Comparison of ENCODE assay signal across 23 cellular contexts in genomic region chr3:184386047-184386806, GRCh38. TPM values are rescaled to one million over a fixed set of nuclear protein-coding genes. Genes with fewer than 3 reads are reported as not detected.
A peak's percentile ranks its signal among the peaks of the same experiment; 100 is the strongest.
DNase-seq lines count a peak whose midpoint lies in the region; ATAC-seq, FAIRE-seq and TF ChIP-seq lines count a peak whose summit lies in the region.
"Had no signal": no experiment of that assay in that cellular context is flagged by ENCODE, and none has a peak within 500 bp of the region (broad histone marks: within the 10 kb centered on the region; RNA-seq: fewer than 3 reads in every experiment).

No MANE protein-coding gene starts in this region.

- H3K27ac ChIP-seq in GM23338 (ENCODE audit: low read depth) (no peak overlapping the region), angular gyrus (ENCODE audit: low read depth, low read length) (peak overlapping the region; percentile 22), HepG2 (ENCODE audit: extremely low read length, insufficient read depth, low read length) (no peak overlapping the region)
- H3K27ac ChIP-seq: 22Rv1, A549, C4-2B had no signal

- no peak overlapping the region for H3K4me3 Mint-ChIP-seq in GM23338
- no peak overlapping the region for H3K4me3 Mint-ChIP-seq in stimulated activated memory B cell treated with anti-CD40 and anti-IgM and Interleukin-4, amounts not matched to agents 10 μg/mL and 1 μg/mL and 100 μg/mL, for 72 hours
- H3K4me3 Mint-ChIP-seq in type B pancreatic cell: no peak overlapping the region
- H3K4me3 Mint-ChIP-seq: CD4-positive, alpha-beta memory T cell had no signal

- TF ChIP-seq CTCF in GM23338 (conservative IDR thresholded peaks at IDR 0.05; ENCODE audit: low read depth in 2 of 2) (peak; percentile 24 to 50; a peak in 3 of 4 replicates), HepG2 (CRISPR knock-in tag; IDR thresholded peaks at IDR 0.05) (no peak), type B pancreatic cell (conservative IDR thresholded peaks at IDR 0.05) (no peak)

- H3K79me2 ChIP-seq in GM23338 (replicated peaks; ENCODE audit: insufficient read depth) (no peaks in the 10 kb centered on the region), HepG2 (ENCODE audit: insufficient read depth, low read length) (no peaks in the 10 kb centered on the region)

- H3K4me1 Mint-ChIP-seq in GM23338 (peaks cover 5% of the 10 kb centered on the region; the same call in 2 of the 3 replicates), type B pancreatic cell (ENCODE audit: unreplicated experiment) (peaks cover 4% of the 10 kb centered on the region)
- peaks cover 7% of the 10 kb centered on the region for H3K4me1 Mint-ChIP-seq in stimulated activated memory B cell treated with anti-CD40 and anti-IgM and Interleukin-4, amounts not matched to agents 10 μg/mL and 1 μg/mL and 100 μg/mL, for 72 hours

- H3K9me2 ChIP-seq in GM23338 (ENCODE audit: insufficient read depth): no peaks in the 10 kb centered on the region

- peak overlapping the region; percentile 64 for H3K4me2 ChIP-seq in GM23338
- H3K4me2 ChIP-seq in HepG2 (ENCODE audit: low read depth, low read length): no peak overlapping the region
- H3K4me2 ChIP-seq: A549 had no signal

- H3K27ac Mint-ChIP-seq in GM23338 (no peak overlapping the region), type B pancreatic cell (no peak overlapping the region)
- no peak overlapping the region for H3K27ac Mint-ChIP-seq in stimulated activated memory B cell treated with anti-CD40 and anti-IgM and Interleukin-4, amounts not matched to agents 10 μg/mL and 1 μg/mL and 100 μg/mL, for 72 hours
- H3K27ac Mint-ChIP-seq: CD4-positive, alpha-beta memory T cell; IgD-negative memory B cell had no signal

- no TSS peak for BruUV-seq in HepG2 (replicated peaks; lab: Mats Ljungman, UMichigan)

- H3K9ac ChIP-seq in HepG2 (ENCODE audit: insufficient read depth, low read depth, low read length): no peak overlapping the region

- H3K4me1 ChIP-seq in GM23338 (ENCODE audit: insufficient read depth): no peaks in the 10 kb centered on the region; the same call in 1 of the 2 replicates
- no peaks in the 10 kb centered on the region for H3K4me1 ChIP-seq in HepG2 (ENCODE audit: insufficient read depth, low read length)
- H3K4me1 ChIP-seq: A549 had no signal

- no peak for TF ChIP-seq POLR2A in HepG2 (IDR thresholded peaks at IDR 0.05; ENCODE audit: insufficient read depth in 1 of 2, low read depth in 2 of 2, low read length in 2 of 2)

- in situ Hi-C loops in HepG2 (cut with HindIII; ENCODE audit: extremely low pct_ligation_motif_present, low pct_unique_long_range_greater_than_20kb): no loop called here

- H3K36me3 Mint-ChIP-seq in GM23338 (ENCODE audit: low read depth): no peaks in the 10 kb centered on the region
- H3K36me3 Mint-ChIP-seq in stimulated activated memory B cell treated with anti-CD40 and anti-IgM and Interleukin-4, amounts not matched to agents 10 μg/mL and 1 μg/mL and 100 μg/mL, for 72 hours: no peaks in the 10 kb centered on the region
- H3K36me3 Mint-ChIP-seq in type B pancreatic cell: no peaks in the 10 kb centered on the region
- H3K36me3 Mint-ChIP-seq: CD4-positive, alpha-beta memory T cell had no signal

- no peak for FAIRE-seq in HepG2 (lab: Jason Lieb, UNC)
- FAIRE-seq: A549, GM12892, GM18507, HTR-8/SVneo had no signal

- intact Hi-C loops in HepG2 (cut with micrococcal nuclease; ENCODE audit: unreplicated experiment): no loop called here

- H4K20me1 ChIP-seq in GM23338 (replicated peaks; ENCODE audit: insufficient read depth): no peaks in the 10 kb centered on the region
- H4K20me1 ChIP-seq in HepG2 (ENCODE audit: insufficient read depth, low read length): no peaks in the 10 kb centered on the region

- TF ChIP-seq RAD21 in HepG2 (CRISPR knock-in tag; IDR thresholded peaks at IDR 0.05): no peak

- WGBS in HepG2 (ENCODE audit: low lambda C conversion rate): 97% methylated on average over 5 of the region's 37 CpGs

- H3K9me3 ChIP-seq in HepG2 (ENCODE audit: low read length): no peaks in the 10 kb centered on the region
- H3K9me3 ChIP-seq: A549 had no signal

- H3F3A ChIP-seq in GM23338 (replicated peaks; ENCODE audit: low read depth): no peaks in the 10 kb centered on the region

- no peak overlapping the region for H2AFZ ChIP-seq in GM23338
- no peak overlapping the region for H2AFZ ChIP-seq in HepG2 (ENCODE audit: low read length)

- H3K27me3 ChIP-seq in GM23338 (ENCODE audit: insufficient read depth) (peaks cover 34% of the 10 kb centered on the region), HepG2 (ENCODE audit: control insufficient read depth in 1 of 2, insufficient read depth in 2 of 2, low read length in 2 of 2) (no peaks in the 10 kb centered on the region)

- H3K36me3 ChIP-seq in GM23338 (ENCODE audit: insufficient read depth) (no peaks in the 10 kb centered on the region), HepG2 (replicated peaks in 1 of 2; ENCODE audit: control insufficient read depth in 1 of 2, insufficient read depth in 2 of 2, low read length in 2 of 2) (peaks cover 12 to 35% of the 10 kb centered on the region in 2 experiments; a peak in 4 of 5 replicates)

- peak; percentile 41 for DNase-seq in GM23338 (ENCODE audit: low spot score)
- no peak for DNase-seq in HepG2 (ENCODE audit: low spot score)
- no peak for DNase-seq in retina
- no peak for DNase-seq in NCI-H128 (lab: John Stamatoyannopoulos, UW; ENCODE audit: unreplicated experiment)
- DNase-seq in type B pancreatic cell (ENCODE audit: extremely low spot score, unreplicated experiment): no peak
- DNase-seq in pons (ENCODE audit: low spot score): no peak
- DNase-seq: AML-193; CD4-positive, alpha-beta memory T cell; DMS153; DMS79; GDM1; GOT3; HCEC 1CT had no signal

- H3K9me3 Mint-ChIP-seq in GM23338 (no peaks in the 10 kb centered on the region), type B pancreatic cell (no peaks in the 10 kb centered on the region)
- no peaks in the 10 kb centered on the region for H3K9me3 Mint-ChIP-seq in stimulated activated memory B cell treated with anti-CD40 and anti-IgM and Interleukin-4, amounts not matched to agents 10 μg/mL and 1 μg/mL and 100 μg/mL, for 72 hours
- H3K9me3 Mint-ChIP-seq: IgD-negative memory B cell had no signal

- ATAC-seq in GM23338 (peak; percentile 10; the same call in 1 of the 3 replicates), HepG2 (no peak)
- peak; percentile 5 for ATAC-seq in stimulated activated memory B cell treated with anti-CD40 and anti-IgM and Interleukin-4, amounts not matched to agents 10 μg/mL and 1 μg/mL and 100 μg/mL, for 72 hours
- ATAC-seq: A549 had no signal

- CTCF ChIA-PET in HepG2 (lab: Yijun Ruan, JAX; ENCODE audit: low intra/inter-chr PET ratio, low total read pairs): no interaction called here

- H3K27me3 Mint-ChIP-seq in GM23338 (ENCODE audit: insufficient read depth, low read depth, poor library complexity) (peaks cover 30% of the 10 kb centered on the region), type B pancreatic cell (peaks cover 27% of the 10 kb centered on the region)
- peaks cover 100% of the 10 kb centered on the region for H3K27me3 Mint-ChIP-seq in stimulated activated memory B cell treated with anti-CD40 and anti-IgM and Interleukin-4, amounts not matched to agents 10 μg/mL and 1 μg/mL and 100 μg/mL, for 72 hours

- H3K4me3 ChIP-seq in GM23338: peak overlapping the region; percentile 30; the same call in 1 of the 2 replicates
- H3K4me3 ChIP-seq in HepG2 (replicated peaks in 1 of 3; ENCODE audit: insufficient read depth in 1 of 3, low read depth in 2 of 3, low read length in 3 of 3): no peak overlapping the region
- H3K4me3 ChIP-seq: A549 had no signal

- POLR2A ChIA-PET in HepG2 (lab: Yijun Ruan, JAX): no interaction called here

- TF ChIP-seq EP300 in HepG2 (IDR thresholded peaks at IDR 0.05; ENCODE audit: low read depth in 2 of 2, low read length in 2 of 2) (no peak), HepG2 (CRISPR knock-in tag; IDR thresholded peaks at IDR 0.05; ENCODE audit: borderline replicate concordance) (no peak)

RNA-seq across cellular contexts. Expression of gene CHRD, which starts 6.4 kb away (rescaled TPM):
- 0.66 and 1.1 TPM in 2 replicates for total RNA-seq in GM23338 (2014; rRNA removed; shearing (Covaris generic))
- polyA plus RNA-seq in GM23338 (2016; fragmentation: Nextera tagmentation; extraction: Ambion mirVana) (0.23 and 0.34 TPM in 2 replicates), HepG2 (2011; rRNA removed) (35.2 and 59.2 TPM in 2 replicates)
- total RNA-seq in HepG2 (2016; rRNA removed; fragmentation: Illumina TruSeq; extraction: Trizol) (3.4 and 22.2 TPM in 2 replicates), type B pancreatic cell (ENCODE audit: low replicate concordance) (6.4 and 35.5 TPM in 2 replicates)
- total RNA-seq in HepG2 (2016; cell fraction: cytosol; rRNA removed; fragmentation: Illumina TruSeq; extraction: Trizol; ENCODE audit: low read depth): 16.0 and 17.2 TPM in 2 replicates
- 2.6 and 23.2 TPM in 2 replicates for total RNA-seq in HepG2 (2016; cell fraction: insoluble cytoplasmic fraction; rRNA removed; fragmentation: Illumina TruSeq; extraction: Trizol)
- 2.9 and 4.1 TPM in 2 replicates for total RNA-seq in HepG2 (2016; cell fraction: membrane; rRNA removed; fragmentation: Illumina TruSeq; extraction: Trizol)
- total RNA-seq in HepG2 (2016; cell fraction: nucleus; rRNA removed; fragmentation: Illumina TruSeq; extraction: Trizol): 31.4 and 33.6 TPM in 2 replicates
- 5.2 and 6.9 TPM in 2 replicates for polyA plus RNA-seq in HepG2 (2011; cell fraction: cytosol; rRNA removed)
- 977 and 1,005 TPM in 2 replicates for polyA plus RNA-seq in HepG2 (2011; cell fraction: nucleus; rRNA removed)
- 28.8 and 40.2 TPM in 2 replicates for polyA plus RNA-seq in HepG2 (2012)
- polyA plus RNA-seq in HepG2 (2016; cell fraction: cytosol; fragmentation: Illumina TruSeq; extraction: Trizol; ENCODE audit: low read depth): 0.42 and 0.59 TPM in 2 replicates
- 2.7 and 3.7 TPM in 2 replicates for polyA plus RNA-seq in HepG2 (2016; cell fraction: insoluble cytoplasmic fraction; fragmentation: Illumina TruSeq; extraction: Trizol; ENCODE audit: low read depth)
- 1.1 and 1.5 TPM in 2 replicates for polyA plus RNA-seq in HepG2 (2016; cell fraction: membrane; fragmentation: Illumina TruSeq; extraction: Trizol; ENCODE audit: low read depth)
- polyA plus RNA-seq in HepG2 (2016; cell fraction: nucleus; fragmentation: Illumina TruSeq; extraction: Trizol; ENCODE audit: insufficient read depth, low read depth): 155 and 159 TPM in 2 replicates
- 1.3 and 22.4 TPM in 2 replicates for polyA minus RNA-seq in HepG2 (2011; rRNA and poly(A)+ RNA removed; ENCODE audit: low replicate concordance)
- 3.4 and 5.3 TPM in 2 replicates for polyA minus RNA-seq in HepG2 (2011; cell fraction: cytosol; rRNA and poly(A)+ RNA removed)
- 74.3 and 78.8 TPM in 2 replicates for polyA minus RNA-seq in HepG2 (2011; cell fraction: nucleus; rRNA and poly(A)+ RNA removed)
- total RNA-seq: CD4-positive, alpha-beta memory T cell had no signal
- polyA plus RNA-seq: CD4-positive, alpha-beta memory T cell; IgD-negative memory B cell had no signal

RNA-seq across cellular contexts. Expression of gene THPO, which starts 8.2 kb away (rescaled TPM):
- 0.14 and 0.97 TPM in 2 replicates for total RNA-seq in GM23338 (2014; rRNA removed; shearing (Covaris generic))
- 0.47 and 1.9 TPM in 2 replicates for polyA plus RNA-seq in GM23338 (2016; fragmentation: Nextera tagmentation; extraction: Ambion mirVana)
- total RNA-seq in HepG2 (2016; rRNA removed; fragmentation: Illumina TruSeq; extraction: Trizol): 2.8 and 2.9 TPM in 2 replicates
- total RNA-seq in HepG2 (2016; cell fraction: cytosol; rRNA removed; fragmentation: Illumina TruSeq; extraction: Trizol; ENCODE audit: low read depth): 2.6 and 3.9 TPM in 2 replicates
- 2.3 and 2.8 TPM in 2 replicates for total RNA-seq in HepG2 (2016; cell fraction: insoluble cytoplasmic fraction; rRNA removed; fragmentation: Illumina TruSeq; extraction: Trizol)
- total RNA-seq in HepG2 (2016; cell fraction: membrane; rRNA removed; fragmentation: Illumina TruSeq; extraction: Trizol): 5.2 and 5.5 TPM in 2 replicates
- total RNA-seq in HepG2 (2016; cell fraction: nucleus; rRNA removed; fragmentation: Illumina TruSeq; extraction: Trizol): 2.5 and 4.7 TPM in 2 replicates
- 4.7 and 4.8 TPM in 2 replicates for polyA plus RNA-seq in HepG2 (2011; rRNA removed)
- 4.9 and 5.7 TPM in 2 replicates for polyA plus RNA-seq in HepG2 (2011; cell fraction: cytosol; rRNA removed)
- polyA plus RNA-seq in HepG2 (2011; cell fraction: nucleus; rRNA removed): 7.5 and 7.9 TPM in 2 replicates
- polyA plus RNA-seq in HepG2 (2012): 7.3 and 8.9 TPM in 2 replicates
- 7.6 and 11.0 TPM in 2 replicates for polyA plus RNA-seq in HepG2 (2016; cell fraction: cytosol; fragmentation: Illumina TruSeq; extraction: Trizol; ENCODE audit: low read depth)
- polyA plus RNA-seq in HepG2 (2016; cell fraction: insoluble cytoplasmic fraction; fragmentation: Illumina TruSeq; extraction: Trizol; ENCODE audit: low read depth): 7.4 and 10.7 TPM in 2 replicates
- polyA plus RNA-seq in HepG2 (2016; cell fraction: membrane; fragmentation: Illumina TruSeq; extraction: Trizol; ENCODE audit: low read depth): 17.1 and 18.8 TPM in 2 replicates
- 13.0 and 14.1 TPM in 2 replicates for polyA plus RNA-seq in HepG2 (2016; cell fraction: nucleus; fragmentation: Illumina TruSeq; extraction: Trizol; ENCODE audit: insufficient read depth, low read depth)
- polyA minus RNA-seq in HepG2 (2011; rRNA and poly(A)+ RNA removed; ENCODE audit: low replicate concordance): 0.61 and 6.7 TPM in 2 replicates
- polyA minus RNA-seq in HepG2 (2011; cell fraction: cytosol; rRNA and poly(A)+ RNA removed): 3.9 and 5.5 TPM in 2 replicates
- 4.0 and 4.8 TPM in 2 replicates for polyA minus RNA-seq in HepG2 (2011; cell fraction: nucleus; rRNA and poly(A)+ RNA removed)
- total RNA-seq in type B pancreatic cell (ENCODE audit: low replicate concordance): 0.41 and 0.52 TPM in 2 replicates
- total RNA-seq: CD4-positive, alpha-beta memory T cell; Daoy had no signal
- polyA plus RNA-seq: CD4-positive, alpha-beta memory T cell had no signal

RNA-seq across cellular contexts. Expression of gene POLR2H, which starts 24.7 kb away (rescaled TPM):
- 182 and 199 TPM in 2 replicates for total RNA-seq in GM23338 (2014; rRNA removed; shearing (Covaris generic))
- polyA plus RNA-seq in GM23338 (2016; fragmentation: Nextera tagmentation; extraction: Ambion mirVana) (190 and 205 TPM in 2 replicates), HepG2 (2011; rRNA removed) (165 and 194 TPM in 2 replicates)
- total RNA-seq in HepG2 (2016; rRNA removed; fragmentation: Illumina TruSeq; extraction: Trizol) (109 and 118 TPM in 2 replicates), type B pancreatic cell (ENCODE audit: low replicate concordance) (87.8 and 90.5 TPM in 2 replicates)
- total RNA-seq in HepG2 (2016; cell fraction: cytosol; rRNA removed; fragmentation: Illumina TruSeq; extraction: Trizol; ENCODE audit: low read depth): 85.0 and 90.2 TPM in 2 replicates
- total RNA-seq in HepG2 (2016; cell fraction: insoluble cytoplasmic fraction; rRNA removed; fragmentation: Illumina TruSeq; extraction: Trizol): 113 and 114 TPM in 2 replicates
- total RNA-seq in HepG2 (2016; cell fraction: membrane; rRNA removed; fragmentation: Illumina TruSeq; extraction: Trizol): 110 and 111 TPM in 2 replicates
- total RNA-seq in HepG2 (2016; cell fraction: nucleus; rRNA removed; fragmentation: Illumina TruSeq; extraction: Trizol): 97.2 and 98.4 TPM in 2 replicates
- polyA plus RNA-seq in HepG2 (2011; cell fraction: cytosol; rRNA removed): 159 and 209 TPM in 2 replicates
- 292 and 351 TPM in 2 replicates for polyA plus RNA-seq in HepG2 (2011; cell fraction: nucleus; rRNA removed)
- 85.4 and 92.7 TPM in 2 replicates for polyA plus RNA-seq in HepG2 (2012)
- 70.3 and 83.0 TPM in 2 replicates for polyA plus RNA-seq in HepG2 (2016; cell fraction: cytosol; fragmentation: Illumina TruSeq; extraction: Trizol; ENCODE audit: low read depth)
- 116 and 125 TPM in 2 replicates for polyA plus RNA-seq in HepG2 (2016; cell fraction: insoluble cytoplasmic fraction; fragmentation: Illumina TruSeq; extraction: Trizol; ENCODE audit: low read depth)
- 90.4 and 98.9 TPM in 2 replicates for polyA plus RNA-seq in HepG2 (2016; cell fraction: membrane; fragmentation: Illumina TruSeq; extraction: Trizol; ENCODE audit: low read depth)
- polyA plus RNA-seq in HepG2 (2016; cell fraction: nucleus; fragmentation: Illumina TruSeq; extraction: Trizol; ENCODE audit: insufficient read depth, low read depth): 259 and 265 TPM in 2 replicates
- 73.2 and 182 TPM in 2 replicates for polyA minus RNA-seq in HepG2 (2011; rRNA and poly(A)+ RNA removed; ENCODE audit: low replicate concordance)
- 38.2 and 41.4 TPM in 2 replicates for polyA minus RNA-seq in HepG2 (2011; cell fraction: cytosol; rRNA and poly(A)+ RNA removed)
- 89.4 and 96.7 TPM in 2 replicates for polyA minus RNA-seq in HepG2 (2011; cell fraction: nucleus; rRNA and poly(A)+ RNA removed)

RNA-seq across cellular contexts. Expression of gene CLCN2, which starts 24.8 kb away (rescaled TPM):
- 9.2 and 10.7 TPM in 2 replicates for total RNA-seq in GM23338 (2014; rRNA removed; shearing (Covaris generic))
- polyA plus RNA-seq in GM23338 (2016; fragmentation: Nextera tagmentation; extraction: Ambion mirVana): 5.4 and 7.0 TPM in 2 replicates
- 5.2 and 13.5 TPM in 2 replicates for total RNA-seq in HepG2 (2016; rRNA removed; fragmentation: Illumina TruSeq; extraction: Trizol)
- 6.6 and 7.6 TPM in 2 replicates for total RNA-seq in HepG2 (2016; cell fraction: cytosol; rRNA removed; fragmentation: Illumina TruSeq; extraction: Trizol; ENCODE audit: low read depth)
- total RNA-seq in HepG2 (2016; cell fraction: insoluble cytoplasmic fraction; rRNA removed; fragmentation: Illumina TruSeq; extraction: Trizol): 3.5 and 14.3 TPM in 2 replicates
- total RNA-seq in HepG2 (2016; cell fraction: membrane; rRNA removed; fragmentation: Illumina TruSeq; extraction: Trizol): 5.6 and 6.9 TPM in 2 replicates
- total RNA-seq in HepG2 (2016; cell fraction: nucleus; rRNA removed; fragmentation: Illumina TruSeq; extraction: Trizol): 19.4 and 22.0 TPM in 2 replicates
- polyA plus RNA-seq in HepG2 (2011; rRNA removed): 11.4 and 14.3 TPM in 2 replicates
- polyA plus RNA-seq in HepG2 (2011; cell fraction: cytosol; rRNA removed): 5.5 and 6.4 TPM in 2 replicates
- polyA plus RNA-seq in HepG2 (2011; cell fraction: nucleus; rRNA removed): 41.8 and 47.0 TPM in 2 replicates
- 5.4 and 6.1 TPM in 2 replicates for polyA plus RNA-seq in HepG2 (2012)
- polyA plus RNA-seq in HepG2 (2016; cell fraction: cytosol; fragmentation: Illumina TruSeq; extraction: Trizol; ENCODE audit: low read depth): 2.0 and 2.6 TPM in 2 replicates
- 4.8 and 5.5 TPM in 2 replicates for polyA plus RNA-seq in HepG2 (2016; cell fraction: insoluble cytoplasmic fraction; fragmentation: Illumina TruSeq; extraction: Trizol; ENCODE audit: low read depth)
- polyA plus RNA-seq in HepG2 (2016; cell fraction: membrane; fragmentation: Illumina TruSeq; extraction: Trizol; ENCODE audit: low read depth): 3.7 and 4.4 TPM in 2 replicates
- polyA plus RNA-seq in HepG2 (2016; cell fraction: nucleus; fragmentation: Illumina TruSeq; extraction: Trizol; ENCODE audit: insufficient read depth, low read depth): 50.3 and 58.1 TPM in 2 replicates
- polyA minus RNA-seq in HepG2 (2011; rRNA and poly(A)+ RNA removed; ENCODE audit: low replicate concordance): 29.7 and 47.2 TPM in 2 replicates
- 5.3 and 6.0 TPM in 2 replicates for polyA minus RNA-seq in HepG2 (2011; cell fraction: cytosol; rRNA and poly(A)+ RNA removed)
- 26.4 and 31.7 TPM in 2 replicates for polyA minus RNA-seq in HepG2 (2011; cell fraction: nucleus; rRNA and poly(A)+ RNA removed)
- total RNA-seq in type B pancreatic cell (ENCODE audit: low replicate concordance): 10.8 and 24.9 TPM in 2 replicates

RNA-seq across cellular contexts. Expression of gene FAM131A, which starts 48.8 kb away (rescaled TPM):
- total RNA-seq in GM23338 (2014; rRNA removed; shearing (Covaris generic)): 14.8 and 31.8 TPM in 2 replicates
- polyA plus RNA-seq in GM23338 (2016; fragmentation: Nextera tagmentation; extraction: Ambion mirVana) (6.7 and 9.6 TPM in 2 replicates), HepG2 (2011; rRNA removed) (9.2 and 14.1 TPM in 2 replicates)
- total RNA-seq in HepG2 (2016; rRNA removed; fragmentation: Illumina TruSeq; extraction: Trizol) (7.4 and 9.3 TPM in 2 replicates), type B pancreatic cell (ENCODE audit: low replicate concordance) (13.2 and 18.3 TPM in 2 replicates)
- 2.3 and 2.5 TPM in 2 replicates for total RNA-seq in HepG2 (2016; cell fraction: cytosol; rRNA removed; fragmentation: Illumina TruSeq; extraction: Trizol; ENCODE audit: low read depth)
- total RNA-seq in HepG2 (2016; cell fraction: insoluble cytoplasmic fraction; rRNA removed; fragmentation: Illumina TruSeq; extraction: Trizol): 4.8 and 8.7 TPM in 2 replicates
- total RNA-seq in HepG2 (2016; cell fraction: membrane; rRNA removed; fragmentation: Illumina TruSeq; extraction: Trizol): 7.8 and 8.3 TPM in 2 replicates
- 4.4 and 6.5 TPM in 2 replicates for total RNA-seq in HepG2 (2016; cell fraction: nucleus; rRNA removed; fragmentation: Illumina TruSeq; extraction: Trizol)
- 11.9 and 16.8 TPM in 2 replicates for polyA plus RNA-seq in HepG2 (2011; cell fraction: cytosol; rRNA removed)
- polyA plus RNA-seq in HepG2 (2011; cell fraction: nucleus; rRNA removed): 23.9 and 25.8 TPM in 2 replicates
- 5.8 and 9.8 TPM in 2 replicates for polyA plus RNA-seq in HepG2 (2012)
- polyA plus RNA-seq in HepG2 (2016; cell fraction: cytosol; fragmentation: Illumina TruSeq; extraction: Trizol; ENCODE audit: low read depth): 2.3 and 3.2 TPM in 2 replicates
- 5.3 and 7.8 TPM in 2 replicates for polyA plus RNA-seq in HepG2 (2016; cell fraction: insoluble cytoplasmic fraction; fragmentation: Illumina TruSeq; extraction: Trizol; ENCODE audit: low read depth)
- polyA plus RNA-seq in HepG2 (2016; cell fraction: membrane; fragmentation: Illumina TruSeq; extraction: Trizol; ENCODE audit: low read depth): 5.7 and 5.8 TPM in 2 replicates
- 12.3 and 13.4 TPM in 2 replicates for polyA plus RNA-seq in HepG2 (2016; cell fraction: nucleus; fragmentation: Illumina TruSeq; extraction: Trizol; ENCODE audit: insufficient read depth, low read depth)
- polyA minus RNA-seq in HepG2 (2011; rRNA and poly(A)+ RNA removed; ENCODE audit: low replicate concordance): 22.1 and 24.2 TPM in 2 replicates
- polyA minus RNA-seq in HepG2 (2011; cell fraction: cytosol; rRNA and poly(A)+ RNA removed): 7.0 and 7.3 TPM in 2 replicates
- polyA minus RNA-seq in HepG2 (2011; cell fraction: nucleus; rRNA and poly(A)+ RNA removed): 7.0 and 9.2 TPM in 2 replicates

Comparison
In these comparisons a context has a peak if more than half of its experiments do, and no peak if none do; other contexts are left out.
1. CTCF ChIP-seq: peak in GM23338 (2 of 2); none in HepG2 (single experiment) and type B pancreatic cell (single experiment).